In genomic region chr18:6543330-6543908, GRCh38 we compare ENCODE assay signal across 8 cellular contexts.
DNase-seq lines count a peak whose midpoint lies in the region; ATAC-seq and TF ChIP-seq lines count a peak whose summit lies in the region.

No MANE protein-coding gene starts in this region.

- H3K27me3 ChIP-seq in body of pancreas (no peaks in the 10 kb centered on the region), left lung (no peaks in the 10 kb centered on the region)

- no peak overlapping the region for H3K27ac ChIP-seq in body of pancreas
- no peak overlapping the region for H3K27ac ChIP-seq in left lung

- H3K9me3 ChIP-seq in body of pancreas, result no peaks in the 10 kb centered on the region
- H3K9me3 ChIP-seq in left lung, result no peaks in the 10 kb centered on the region

- intact Hi-C loops in body of pancreas (cut with DNase I) (loop anchor here (5.0 kb wide), 1 partner anchor 344 kb away; no protein-coding TSS in a partner anchor), left lung (cut with DNase I) (loop anchor here in 1 of 2 donors (5.0 to 10.0 kb wide), 2 partner anchors 181 to 344 kb away; partner anchors contain the start of gene ARHGAP28)

- DNase-seq in NCI-H2081 (lab: John Stamatoyannopoulos, UW), result peak; percentile 21 to 58
- no peak for DNase-seq in body of pancreas
- DNase-seq in left lung, result no peak
- DNase-seq in GM19240 (ENCODE audit: insufficient read length, low spot score), result no peak
- no peak for DNase-seq in NOMO-1 treated with dmso at 0.1 percent for 144 hours (lab: John Stamatoyannopoulos, UW; ENCODE audit: unreplicated experiment)

- WGBS in body of pancreas, 2 donors, result 23 to 25% methylated on average over 8 of the region's 8 CpGs

- TF ChIP-seq POLR2A in body of pancreas (IDR thresholded peaks at IDR 0.05), result no peak

- H3K36me3 ChIP-seq in body of pancreas (replicated peaks in 1 of 2; ENCODE audit: insufficient read depth in 1 of 2, low read depth in 2 of 2) (no peaks in the 10 kb centered on the region), left lung (no peaks in the 10 kb centered on the region)

- peak; percentile 23; the same call in 1 of the 2 replicates for TF ChIP-seq CTCF in GM12875 (IDR thresholded peaks at IDR 0.05; ENCODE audit: borderline replicate concordance, insufficient read depth, low read depth, low read length)
- peak; percentile 14 to 69 (median 64) for TF ChIP-seq CTCF in body of pancreas (IDR thresholded peaks at IDR 0.05)
- peak; percentile 27 to 48 for TF ChIP-seq CTCF in left lung (IDR thresholded peaks at IDR 0.05)

- ATAC-seq in body of pancreas (no peak), left lung (peak; percentile 51), GM18517 (IDR thresholded peaks at IDR 0.05; ENCODE audit: unreplicated experiment) (no peak), GM18873 (IDR thresholded peaks at IDR 0.05; ENCODE audit: low FRiP score, unreplicated experiment) (no peak)

- peaks cover 12% of the 10 kb centered on the region for H3K4me1 ChIP-seq in body of pancreas
- H3K4me1 ChIP-seq in left lung, result no peaks in the 10 kb centered on the region

- H3K4me3 ChIP-seq in GM12875 (ENCODE audit: low read depth, low read length) (no peak overlapping the region), body of pancreas (no peak overlapping the region), left lung (no peak overlapping the region)

Comparison
In these comparisons a context has a peak if more than half of its experiments do, and no peak if none do; other contexts are left out.
1. DNase-seq: peak in NCI-H2081 (2 of 2); none in body of pancreas (0 of 4), left lung (0 of 2), GM19240 (single experiment) and NOMO-1 treated with dmso at 0.1 percent for 144 hours (single experiment).
2. Peak in every context shown above with its lines, with median percentiles within 50 percentile points of each other: CTCF ChIP-seq.